13 cellular contexts compared by ENCODE assay signal in the genomic region with DNA sequence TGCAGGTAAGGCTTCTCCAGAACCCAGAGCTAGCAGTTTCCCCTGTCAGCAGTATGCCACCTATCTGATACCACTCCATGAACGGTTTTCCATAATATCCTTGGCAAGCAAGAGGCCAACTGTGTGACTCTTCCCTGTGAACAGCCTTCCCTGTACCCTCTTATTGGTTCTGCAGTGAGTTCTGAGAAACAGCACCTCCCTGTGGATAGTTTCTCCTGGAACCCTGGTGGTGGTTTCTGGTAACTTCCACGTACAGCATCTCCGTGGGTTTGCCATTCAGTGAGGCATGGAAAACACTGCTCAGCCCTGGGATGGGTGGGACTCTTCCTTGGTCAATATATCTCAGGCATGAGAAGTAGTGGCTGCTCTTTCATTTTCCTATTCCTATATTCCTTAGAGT. TPM values are rescaled to one million over a fixed set of nuclear protein-coding genes. Genes with fewer than 3 reads are reported as not detected.
DNase-seq lines count a peak whose midpoint lies in the region; ATAC-seq, FAIRE-seq and TF ChIP-seq lines count a peak whose summit lies in the region.
"Had no signal": no experiment of that assay in that cellular context is flagged by ENCODE, and none has a peak within 500 bp of the region (broad histone marks: within the 10 kb centered on the region; RNA-seq: fewer than 3 reads in every experiment).

No MANE protein-coding gene starts in this region.

- no peak overlapping the region for H2AFZ ChIP-seq in astrocyte (ENCODE audit: low read depth, low read length)

- no peaks in the 10 kb centered on the region for H3K9me3 Mint-ChIP-seq in astrocyte (ENCODE audit: unreplicated experiment)
- no peaks in the 10 kb centered on the region for H3K9me3 Mint-ChIP-seq in osteocyte (ENCODE audit: unreplicated experiment)
- no peaks in the 10 kb centered on the region for H3K9me3 Mint-ChIP-seq in T-cell
- H3K9me3 Mint-ChIP-seq: activated naive CD4-positive, alpha-beta T cell treated with anti-CD3 and anti-CD28 coated beads, Interleukin-2, amount 50 U/mL, for 24 hours had no signal

- no peaks in the 10 kb centered on the region for H4K20me1 ChIP-seq in astrocyte (ENCODE audit: insufficient read depth, low read length)

- FAIRE-seq in astrocyte (lab: Jason Lieb, UNC), result no peak

- POLR2A ChIA-PET in T-cell (lab: Charles Lee), result no interaction called here

- ATAC-seq in HG03354 (IDR thresholded peaks at IDR 0.05; ENCODE audit: poor library complexity, severe bottlenecking, unreplicated experiment), result peak; percentile 54
- no peak for ATAC-seq in T-cell (replicated peaks in 1 of 4)
- ATAC-seq in HG03439 (IDR thresholded peaks at IDR 0.05; ENCODE audit: unreplicated experiment), result no peak
- ATAC-seq: T-helper 17 cell had no signal

- no peaks in the 10 kb centered on the region for H3K27me3 ChIP-seq in astrocyte (ENCODE audit: insufficient read depth, low read length)
- H3K27me3 ChIP-seq: esophagus muscularis mucosa had no signal

- H3K4me2 ChIP-seq in astrocyte (ENCODE audit: low read length), result no peak overlapping the region

- CTCF ChIA-PET in T-cell (lab: Charles Lee), result no interaction called here

- H3K4me3 Mint-ChIP-seq in astrocyte (ENCODE audit: unreplicated experiment) (no peak overlapping the region), osteocyte (ENCODE audit: unreplicated experiment) (no peak overlapping the region), T-cell (no peak overlapping the region)
- H3K4me3 Mint-ChIP-seq: activated naive CD4-positive, alpha-beta T cell treated with anti-CD3 and anti-CD28 coated beads, Interleukin-2, amount 50 U/mL, for 24 hours; T-helper 17 cell had no signal

- no peaks in the 10 kb centered on the region for H3K36me3 ChIP-seq in astrocyte (ENCODE audit: insufficient read depth, low read length)
- H3K36me3 ChIP-seq: esophagus muscularis mucosa had no signal

- H3K79me2 ChIP-seq in astrocyte (ENCODE audit: insufficient read depth, low read length), result no peaks in the 10 kb centered on the region

- no peaks in the 10 kb centered on the region for H3K27me3 Mint-ChIP-seq in astrocyte (ENCODE audit: low read depth, unreplicated experiment)
- H3K27me3 Mint-ChIP-seq in osteocyte (ENCODE audit: unreplicated experiment), result no peaks in the 10 kb centered on the region
- H3K27me3 Mint-ChIP-seq in T-cell, result no peaks in the 10 kb centered on the region
- H3K27me3 Mint-ChIP-seq: activated naive CD4-positive, alpha-beta T cell treated with anti-CD3 and anti-CD28 coated beads, Interleukin-2, amount 50 U/mL, for 24 hours had no signal

- no peaks in the 10 kb centered on the region for H3K4me1 ChIP-seq in astrocyte (ENCODE audit: insufficient read depth, low read length)

- no peak for DNase-seq in astrocyte (ENCODE audit: low read depth)
- DNase-seq in osteocyte (ENCODE audit: extremely low spot score, unreplicated experiment), result no peak
- DNase-seq in T-cell, result no peak
- no peak for DNase-seq in NCI-H524 treated with DMSO at 0.1 percent for 48 hours (lab: John Stamatoyannopoulos, UW)
- DNase-seq: midbrain; stimulated activated CD4-positive, alpha-beta T cell treated with anti-CD3 and anti-CD28 coated beads, Interleukin-15, amount 100 ng/mL, for 24 hours; substantia nigra; T-helper 17 cell had no signal

- no peak overlapping the region for H3K27ac ChIP-seq in astrocyte (ENCODE audit: low read depth, low read length)
- H3K27ac ChIP-seq: esophagus muscularis mucosa had no signal

- no peaks in the 10 kb centered on the region for H3K4me1 Mint-ChIP-seq in astrocyte (ENCODE audit: low read depth, unreplicated experiment)
- H3K4me1 Mint-ChIP-seq in osteocyte (ENCODE audit: unreplicated experiment), result no peaks in the 10 kb centered on the region
- no peaks in the 10 kb centered on the region for H3K4me1 Mint-ChIP-seq in T-cell
- H3K4me1 Mint-ChIP-seq: activated naive CD4-positive, alpha-beta T cell treated with anti-CD3 and anti-CD28 coated beads, Interleukin-2, amount 50 U/mL, for 24 hours; T-helper 17 cell had no signal

- TF ChIP-seq CTCF in GM12872 (IDR thresholded peaks at IDR 0.05; ENCODE audit: insufficient read depth, low read depth, low read length), result peak; percentile 63
- TF ChIP-seq CTCF in astrocyte (IDR thresholded peaks at IDR 0.05; ENCODE audit: insufficient read depth, low read depth, low read length), result peak; percentile 10
- TF ChIP-seq CTCF in osteocyte (IDR thresholded peaks at IDR 0.05), result peak; percentile 17

- H3K4me3 ChIP-seq in astrocyte (ENCODE audit: insufficient read depth, low read depth, low read length), result no peak overlapping the region
- H3K4me3 ChIP-seq: esophagus muscularis mucosa had no signal

- H3K27ac Mint-ChIP-seq in astrocyte (ENCODE audit: unreplicated experiment) (no peak overlapping the region), osteocyte (ENCODE audit: unreplicated experiment) (no peak overlapping the region), T-cell (no peak overlapping the region)
- H3K27ac Mint-ChIP-seq: activated naive CD4-positive, alpha-beta T cell treated with anti-CD3 and anti-CD28 coated beads, Interleukin-2, amount 50 U/mL, for 24 hours; T-helper 17 cell had no signal

- H3K9ac ChIP-seq in astrocyte (ENCODE audit: low read length), result no peak overlapping the region

- no peaks in the 10 kb centered on the region for H3K9me3 ChIP-seq in astrocyte (ENCODE audit: insufficient read depth, low read depth, low read length)
- H3K9me3 ChIP-seq: esophagus muscularis mucosa had no signal

- H3K36me3 Mint-ChIP-seq in astrocyte (ENCODE audit: low read depth, unreplicated experiment) (no peaks in the 10 kb centered on the region), osteocyte (ENCODE audit: unreplicated experiment) (no peaks in the 10 kb centered on the region), T-cell (no peaks in the 10 kb centered on the region)
- H3K36me3 Mint-ChIP-seq: activated naive CD4-positive, alpha-beta T cell treated with anti-CD3 and anti-CD28 coated beads, Interleukin-2, amount 50 U/mL, for 24 hours had no signal

RNA-seq across cellular contexts. Expression of a gene that starts 19.4 kb away (rescaled TPM):
- total RNA-seq in astrocyte (0.32 TPM in 1 of 2 replicates, not detected in the other), osteocyte (not detected in 2 replicates), T-cell (under 1 TPM in 2 of 5 donors, not detected in 3; 0.13 to 0.41 TPM)
- total RNA-seq: T-helper 17 cell had no signal

Comparison
In these comparisons a context has a peak if more than half of its experiments do, and no peak if none do; other contexts are left out.
1. CTCF ChIP-seq: peak in every context shown above with its lines; median percentile 63 in GM12872; 17 in osteocyte; 10 in astrocyte.